ENCODE assay signal across 9 cellular contexts in genomic region chr7:127158659-127159058, GRCh38.
DNase-seq lines count a peak whose midpoint lies in the region; ATAC-seq and TF ChIP-seq lines count a peak whose summit lies in the region.
"Had no signal": no experiment of that assay in that cellular context is flagged by ENCODE, and none has a peak within 500 bp of the region (broad histone marks: within the 10 kb centered on the region; RNA-seq: fewer than 3 reads in every experiment).

No MANE protein-coding gene starts in this region.

- H3K27ac Mint-ChIP-seq in activated CD8-positive, alpha-beta T cell treated with anti-CD3 and anti-CD28 coated beads for 36 hours, result no peak overlapping the region
- no peak overlapping the region for H3K27ac Mint-ChIP-seq in activated CD8-positive, alpha-beta T cell treated with anti-CD3 and anti-CD28 coated beads, Interleukin-2, amount 10 ng/mL, durations not matched to agents 7 days and 5 days
- H3K27ac Mint-ChIP-seq in naive thymus-derived CD4-positive, alpha-beta T cell, result no peak overlapping the region
- H3K27ac Mint-ChIP-seq: nephron had no signal

- peak; percentile 39 for ATAC-seq in activated CD8-positive, alpha-beta T cell treated with anti-CD3 and anti-CD28 coated beads for 36 hours
- no peak for ATAC-seq in activated CD8-positive, alpha-beta T cell treated with anti-CD3 and anti-CD28 coated beads, Interleukin-2, amount 10 ng/mL, durations not matched to agents 7 days and 5 days
- ATAC-seq in HG02885 (IDR thresholded peaks at IDR 0.05; ENCODE audit: poor library complexity, unreplicated experiment), result peak; percentile 72
- ATAC-seq in upper lobe of right lung, result no peak
- no peak for ATAC-seq in sciatic nerve
- no peak for ATAC-seq in HG03378 (IDR thresholded peaks at IDR 0.05; ENCODE audit: unreplicated experiment)
- no peak for ATAC-seq in naive thymus-derived CD4-positive, alpha-beta T cell

- peak; percentile 52 for TF ChIP-seq CTCF in activated CD8-positive, alpha-beta T cell treated with anti-CD3 and anti-CD28 coated beads for 36 hours (IDR thresholded peaks at IDR 0.05)
- TF ChIP-seq CTCF in upper lobe of right lung (IDR thresholded peaks at IDR 0.05), result peak; percentile 16

- no peaks in the 10 kb centered on the region for H3K36me3 ChIP-seq in upper lobe of right lung
- no peaks in the 10 kb centered on the region for H3K36me3 ChIP-seq in naive thymus-derived CD4-positive, alpha-beta T cell (ENCODE audit: control insufficient read depth in 2 of 3, insufficient read depth in 3 of 3, low read length in 3 of 3)

- no peak for DNase-seq in activated CD8-positive, alpha-beta T cell treated with anti-CD3 and anti-CD28 coated beads for 36 hours
- no peak for DNase-seq in activated CD8-positive, alpha-beta T cell treated with anti-CD3 and anti-CD28 coated beads, Interleukin-2, amount 10 ng/mL, durations not matched to agents 7 days and 5 days
- DNase-seq in RPMI8226 (peak; percentile 11), upper lobe of right lung (no peak), sciatic nerve (ENCODE audit: low spot score) (no peak)
- DNase-seq in naive thymus-derived CD4-positive, alpha-beta T cell, result no peak

- CTCF ChIA-PET in activated CD8-positive, alpha-beta T cell treated with anti-CD3 and anti-CD28 coated beads for 36 hours (lab: Charles Lee), result interaction anchor here (1.2 kb wide), 1 partner anchor 12 kb away, joined by 3 read pairs; no protein-coding TSS in a partner anchor
- CTCF ChIA-PET in activated CD8-positive, alpha-beta T cell treated with anti-CD3 and anti-CD28 coated beads, Interleukin-2, amount 10 ng/mL, durations not matched to agents 7 days and 5 days (lab: Charles Lee), result interaction anchor here (1.4 kb wide), 1 partner anchor 34 kb away, joined by 3 read pairs; no protein-coding TSS in a partner anchor
- CTCF ChIA-PET in naive thymus-derived CD4-positive, alpha-beta T cell (lab: Charles Lee), result no interaction called here

- H3K27me3 ChIP-seq in upper lobe of right lung, result no peaks in the 10 kb centered on the region
- H3K27me3 ChIP-seq in naive thymus-derived CD4-positive, alpha-beta T cell (ENCODE audit: control insufficient read depth in 2 of 2, insufficient read depth in 2 of 2, low read length in 2 of 2), result no peaks in the 10 kb centered on the region

- no peaks in the 10 kb centered on the region for H3K9me3 ChIP-seq in upper lobe of right lung
- H3K9me3 ChIP-seq in naive thymus-derived CD4-positive, alpha-beta T cell (ENCODE audit: control insufficient read depth in 2 of 3, low read length in 3 of 3), result no peaks in the 10 kb centered on the region

- H3K9me3 Mint-ChIP-seq in activated CD8-positive, alpha-beta T cell treated with anti-CD3 and anti-CD28 coated beads for 36 hours, result no peaks in the 10 kb centered on the region
- H3K9me3 Mint-ChIP-seq in activated CD8-positive, alpha-beta T cell treated with anti-CD3 and anti-CD28 coated beads, Interleukin-2, amount 10 ng/mL, durations not matched to agents 7 days and 5 days (ENCODE audit: insufficient read depth), result no peaks in the 10 kb centered on the region
- peaks cover 0 to 10% (median 4%) of the 10 kb centered on the region in 11 donors for H3K9me3 Mint-ChIP-seq in naive thymus-derived CD4-positive, alpha-beta T cell
- H3K9me3 Mint-ChIP-seq: nephron had no signal

- peaks cover 8% of the 10 kb centered on the region for H3K27me3 Mint-ChIP-seq in activated CD8-positive, alpha-beta T cell treated with anti-CD3 and anti-CD28 coated beads for 36 hours
- H3K27me3 Mint-ChIP-seq in activated CD8-positive, alpha-beta T cell treated with anti-CD3 and anti-CD28 coated beads, Interleukin-2, amount 10 ng/mL, durations not matched to agents 7 days and 5 days (ENCODE audit: low read depth), result peaks cover 3% of the 10 kb centered on the region
- peaks cover 0 to 40% (median 21%) of the 10 kb centered on the region in 5 donors for H3K27me3 Mint-ChIP-seq in naive thymus-derived CD4-positive, alpha-beta T cell

- H3K4me1 Mint-ChIP-seq in activated CD8-positive, alpha-beta T cell treated with anti-CD3 and anti-CD28 coated beads for 36 hours (ENCODE audit: low read depth), result no peaks in the 10 kb centered on the region
- H3K4me1 Mint-ChIP-seq in activated CD8-positive, alpha-beta T cell treated with anti-CD3 and anti-CD28 coated beads, Interleukin-2, amount 10 ng/mL, durations not matched to agents 7 days and 5 days (ENCODE audit: low read depth), result no peaks in the 10 kb centered on the region
- H3K4me1 Mint-ChIP-seq in naive thymus-derived CD4-positive, alpha-beta T cell, result no peaks in the 10 kb centered on the region
- H3K4me1 Mint-ChIP-seq: nephron had no signal

- H3K4me3 Mint-ChIP-seq in activated CD8-positive, alpha-beta T cell treated with anti-CD3 and anti-CD28 coated beads for 36 hours, result no peak overlapping the region
- H3K4me3 Mint-ChIP-seq in activated CD8-positive, alpha-beta T cell treated with anti-CD3 and anti-CD28 coated beads, Interleukin-2, amount 10 ng/mL, durations not matched to agents 7 days and 5 days, result no peak overlapping the region
- no peak overlapping the region for H3K4me3 Mint-ChIP-seq in naive thymus-derived CD4-positive, alpha-beta T cell
- H3K4me3 Mint-ChIP-seq: nephron had no signal

- no peaks in the 10 kb centered on the region for H3K36me3 Mint-ChIP-seq in activated CD8-positive, alpha-beta T cell treated with anti-CD3 and anti-CD28 coated beads for 36 hours (ENCODE audit: low read depth)
- no peaks in the 10 kb centered on the region for H3K36me3 Mint-ChIP-seq in activated CD8-positive, alpha-beta T cell treated with anti-CD3 and anti-CD28 coated beads, Interleukin-2, amount 10 ng/mL, durations not matched to agents 7 days and 5 days (ENCODE audit: low read depth)
- no peaks in the 10 kb centered on the region for H3K36me3 Mint-ChIP-seq in naive thymus-derived CD4-positive, alpha-beta T cell

- no peak overlapping the region for H3K27ac ChIP-seq in upper lobe of right lung
- no peak overlapping the region for H3K27ac ChIP-seq in naive thymus-derived CD4-positive, alpha-beta T cell (ENCODE audit: low read depth, low read length)

- no peaks in the 10 kb centered on the region for H3K4me1 ChIP-seq in upper lobe of right lung
- H3K4me1 ChIP-seq in naive thymus-derived CD4-positive, alpha-beta T cell (ENCODE audit: control insufficient read depth in 2 of 2, insufficient read depth in 2 of 2, low read length in 2 of 2), result no peaks in the 10 kb centered on the region

- H3K4me3 ChIP-seq in upper lobe of right lung, result no peak overlapping the region
- no peak overlapping the region for H3K4me3 ChIP-seq in naive thymus-derived CD4-positive, alpha-beta T cell (ENCODE audit: low read length)

- intact Hi-C loops in activated CD8-positive, alpha-beta T cell treated with anti-CD3 and anti-CD28 coated beads for 36 hours (cut with micrococcal nuclease), result no loop called here
- intact Hi-C loops in upper lobe of right lung (cut with DNase I) (no loop called here), sciatic nerve (cut with DNase I) (no loop called here)
- intact Hi-C loops in naive thymus-derived CD4-positive, alpha-beta T cell (cut with micrococcal nuclease), result no loop called here

- POLR2A ChIA-PET in activated CD8-positive, alpha-beta T cell treated with anti-CD3 and anti-CD28 coated beads for 36 hours (lab: Charles Lee), result no interaction called here
- POLR2A ChIA-PET in activated CD8-positive, alpha-beta T cell treated with anti-CD3 and anti-CD28 coated beads, Interleukin-2, amount 10 ng/mL, durations not matched to agents 7 days and 5 days (lab: Charles Lee), result no interaction called here
- POLR2A ChIA-PET in naive thymus-derived CD4-positive, alpha-beta T cell (lab: Charles Lee), result no interaction called here

Comparison
In these comparisons a context has a peak if more than half of its experiments do, and no peak if none do; other contexts are left out.
1. ATAC-seq: peak in activated CD8-positive, alpha-beta T cell treated with anti-CD3 and anti-CD28 coated beads for 36 hours (single experiment) and HG02885 (single experiment); none in activated CD8-positive, alpha-beta T cell treated with anti-CD3 and anti-CD28 coated beads, Interleukin-2, amount 10 ng/mL, durations not matched to agents 7 days and 5 days (single experiment), upper lobe of right lung (single experiment), sciatic nerve (single experiment), HG03378 (single experiment) and naive thymus-derived CD4-positive, alpha-beta T cell (single experiment).